Comparison of ENCODE assay signal across 8 cellular contexts in the genomic region with DNA sequence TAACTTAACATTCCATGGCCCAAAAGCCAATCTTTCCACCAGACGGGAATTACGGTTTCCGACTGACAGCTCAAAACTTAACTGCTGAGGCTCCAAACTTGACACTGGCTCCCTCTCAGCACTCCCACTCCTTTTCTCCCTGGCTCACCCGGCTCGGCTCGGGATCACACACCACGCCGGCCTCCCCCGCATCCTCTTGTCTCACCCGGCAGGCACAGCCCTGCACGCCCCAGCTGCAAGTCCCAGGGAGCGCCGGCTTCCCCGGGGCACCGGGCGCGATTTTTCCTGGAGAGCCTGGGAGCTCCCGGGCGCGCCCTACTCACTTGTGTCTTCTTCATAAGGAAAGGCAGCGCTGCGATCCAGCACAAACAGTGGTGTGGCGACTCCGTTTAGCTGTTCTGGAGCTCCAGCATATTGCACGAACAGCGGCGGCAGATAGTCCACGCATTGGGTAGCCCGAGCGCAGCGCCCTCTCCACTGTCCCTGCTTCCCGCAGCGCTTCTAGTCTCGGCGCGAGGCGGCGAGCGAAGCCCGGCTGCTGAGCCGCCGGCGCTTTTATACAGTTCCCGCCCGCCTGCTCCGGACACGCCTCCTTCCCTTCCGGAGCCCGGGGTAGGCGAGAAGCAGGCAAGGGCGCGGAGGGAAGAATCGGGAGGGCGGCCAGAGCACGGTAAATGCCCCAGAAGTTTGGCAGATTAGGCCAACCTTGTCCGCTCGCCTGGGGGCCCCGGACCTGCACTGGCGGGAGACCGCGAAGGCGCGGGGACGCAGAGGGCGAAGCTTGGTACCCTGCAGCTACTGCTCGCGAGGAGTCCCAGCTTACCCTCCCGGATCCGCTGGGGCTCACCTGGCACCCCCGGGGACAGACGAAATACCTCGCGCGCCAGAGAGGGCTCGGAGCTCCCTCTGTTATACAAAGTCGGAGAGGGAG. TPM values are rescaled to one million over a fixed set of nuclear protein-coding genes. Genes with fewer than 3 reads are reported as not detected.
DNase-seq lines count a peak whose midpoint lies in the region; ATAC-seq, FAIRE-seq and TF ChIP-seq lines count a peak whose summit lies in the region.

A gene with protein sequence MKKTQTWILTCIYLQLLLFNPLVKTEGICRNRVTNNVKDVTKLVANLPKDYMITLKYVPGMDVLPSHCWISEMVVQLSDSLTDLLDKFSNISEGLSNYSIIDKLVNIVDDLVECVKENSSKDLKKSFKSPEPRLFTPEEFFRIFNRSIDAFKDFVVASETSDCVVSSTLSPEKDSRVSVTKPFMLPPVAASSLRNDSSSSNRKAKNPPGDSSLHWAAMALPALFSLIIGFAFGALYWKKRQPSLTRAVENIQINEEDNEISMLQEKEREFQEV (minus strand): TSS at position 531 of the 931 bp plus-strand sequence. CDS start 193 bp downstream, at position 338.

- H2BK15ac ChIP-seq in IMR-90 (ENCODE audit: low read depth, low read length) = peak within 1 kb of the TSS; percentile 40; the same call in 2 of the 3 replicates

- POLR2A ChIA-PET in IMR-90 (lab: Charles Lee; ENCODE audit: unreplicated experiment) = interaction anchor here (0.5 to 0.6 kb wide), 3 partner anchors 54 to 391 kb away, joined by 3 to 4 read pairs (median 3); no protein-coding TSS in a partner anchor
- POLR2A ChIA-PET in CD8-positive, alpha-beta memory T cell (lab: Charles Lee) = no interaction called here

- peak within 1 kb of the TSS; percentile 26 for H4K5ac ChIP-seq in IMR-90 (ENCODE audit: low read depth, low read length)

- H3K36me3 ChIP-seq in IMR-90 (ENCODE audit: control insufficient read depth, insufficient read depth, low read length) (no peaks in the 10 kb centered on the region), hepatocyte (replicated peaks; ENCODE audit: insufficient read depth, low read depth) (no peaks in the 10 kb centered on the region), psoas muscle (ENCODE audit: insufficient read depth in 1 of 2, low read depth in 1 of 2) (no peaks in the 10 kb centered on the region)
- no peaks in the 10 kb centered on the region for H3K36me3 ChIP-seq in CD8-positive, alpha-beta memory T cell (ENCODE audit: insufficient read depth, low read length)

- 0 out of 2 replicates have a peak within 1 kb of the TSS, but pooled peaks have one; percentile 33 for H2BK20ac ChIP-seq in IMR-90 (ENCODE audit: low read depth, low read length)

- peak within 1 kb of the TSS; percentile 81 to 95 (median 87) for H3K27ac Mint-ChIP-seq in brain
- H3K27ac Mint-ChIP-seq in CD8-positive, alpha-beta memory T cell = no peak within 1 kb of the TSS

- H3K4me3 ChIP-seq in IMR-90 (ENCODE audit: insufficient read depth, low read depth, low read length) (peak within 1 kb of the TSS; percentile 52), hepatocyte (peak within 1 kb of the TSS; percentile 87), psoas muscle (peak within 1 kb of the TSS; percentile 87)
- no peak within 1 kb of the TSS for H3K4me3 ChIP-seq in CD8-positive, alpha-beta memory T cell (ENCODE audit: low read length)

- H3K9me2 ChIP-seq in hepatocyte (replicated peaks; ENCODE audit: insufficient read depth) = no peaks in the 10 kb centered on the region

- peak within 1 kb of the TSS; percentile 19 for H3K18ac ChIP-seq in IMR-90 (ENCODE audit: low read depth, low read length)

- peak within 1 kb of the TSS; percentile 43; the same call in 1 of the 2 replicates for H2AK5ac ChIP-seq in IMR-90 (ENCODE audit: low read depth, low read length)

- H3K9me1 ChIP-seq in IMR-90 (ENCODE audit: insufficient read depth, low read length) = no peaks in the 10 kb centered on the region

- peak within 1 kb of the TSS; percentile 91 to 98 (median 92) for H3K4me3 Mint-ChIP-seq in brain
- peak within 1 kb of the TSS in 2 of 7 donors; percentile 33 to 41 for H3K4me3 Mint-ChIP-seq in CD8-positive, alpha-beta memory T cell

- H2BK120ac ChIP-seq in IMR-90 (ENCODE audit: low read depth, low read length) = peak within 1 kb of the TSS; percentile 78

- H3K27ac ChIP-seq in IMR-90 (ENCODE audit: insufficient read depth, low read length) (peak within 1 kb of the TSS; percentile 75), hepatocyte (peak within 1 kb of the TSS; percentile 64), psoas muscle (peak within 1 kb of the TSS; percentile 72)
- no peak within 1 kb of the TSS for H3K27ac ChIP-seq in CD8-positive, alpha-beta memory T cell (ENCODE audit: low read depth, low read length)

- H3K14ac ChIP-seq in IMR-90 (replicated peaks; ENCODE audit: low read depth, low read length) = peak within 1 kb of the TSS; percentile 93

- H2AK9ac ChIP-seq in IMR-90 (replicated peaks; ENCODE audit: low read depth, low read length, poor library complexity) = peak within 1 kb of the TSS; percentile 84

- H3K4me2 ChIP-seq in IMR-90 (ENCODE audit: low read depth, low read length) (peak within 1 kb of the TSS; percentile 97), hepatocyte (peak within 1 kb of the TSS; percentile 87)

- no peaks in the 10 kb centered on the region for H3K27me3 ChIP-seq in IMR-90 (ENCODE audit: control insufficient read depth, insufficient read depth, low read length)
- no peaks in the 10 kb centered on the region for H3K27me3 ChIP-seq in hepatocyte
- H3K27me3 ChIP-seq in psoas muscle (ENCODE audit: insufficient read depth in 3 of 3, low read length in 2 of 3) = no peaks in the 10 kb centered on the region
- no peaks in the 10 kb centered on the region for H3K27me3 ChIP-seq in CD8-positive, alpha-beta memory T cell (ENCODE audit: insufficient read depth, low read length, poor library complexity, severe bottlenecking)

- peaks cover 19% of the 10 kb centered on the region for H4K20me1 ChIP-seq in IMR-90 (ENCODE audit: insufficient read depth, low read length)
- H4K20me1 ChIP-seq in hepatocyte (ENCODE audit: insufficient read depth, poor library complexity, severe bottlenecking) = no peaks in the 10 kb centered on the region

- peaks cover 0 to 6% (median 3%) of the 10 kb centered on the region in 5 experiments for H3K9me3 Mint-ChIP-seq in brain
- peaks cover 0 to under 1% (median 0%) of the 10 kb centered on the region in 5 donors for H3K9me3 Mint-ChIP-seq in CD8-positive, alpha-beta memory T cell

- H2AFZ ChIP-seq in IMR-90 (replicated peaks; ENCODE audit: low read length, poor library complexity) = peak within 1 kb of the TSS; percentile 81
- peak within 1 kb of the TSS; percentile 85 for H2AFZ ChIP-seq in hepatocyte

- CTCF ChIA-PET in IMR-90 (lab: Yijun Ruan, JAX) = interaction anchor here (0.6 to 1.6 kb wide), 12 partner anchors 7 to 426 kb away, joined by 3 to 5 read pairs (median 3); no protein-coding TSS in a partner anchor
- CTCF ChIA-PET in CD8-positive, alpha-beta memory T cell (lab: Charles Lee) = no interaction called here

- ATAC-seq in GM21515 (IDR thresholded peaks at IDR 0.05; ENCODE audit: unreplicated experiment) = peak; percentile 60
- peak; percentile 91 for ATAC-seq in IMR-90 (ENCODE audit: low read depth)
- ATAC-seq in psoas muscle = peak; percentile 91 to 95 (median 94)

- H4K8ac ChIP-seq in IMR-90 (ENCODE audit: low read depth in 2 of 2, low read length in 2 of 2) = peak within 1 kb of the TSS; percentile 46 to 47

- DNase-seq in D721Med (ENCODE audit: insufficient read length, low spot score) (no peak), IMR-90 (peak; percentile 87), OCI-M1 (lab: John Stamatoyannopoulos, UW) (peak; percentile 60), hepatocyte (ENCODE audit: low spot score) (peak; percentile 92), psoas muscle (peak; percentile 82 to 88)
- DNase-seq in CD8-positive, alpha-beta memory T cell = no peak

- no peaks in the 10 kb centered on the region; the same call in 1 of the 2 replicates for H3K9me3 ChIP-seq in IMR-90 (ENCODE audit: control insufficient read depth, insufficient read depth, low read length)
- no peaks in the 10 kb centered on the region for H3K9me3 ChIP-seq in hepatocyte (ENCODE audit: low read depth)
- H3K9me3 ChIP-seq in psoas muscle = no peaks in the 10 kb centered on the region
- H3K9me3 ChIP-seq in CD8-positive, alpha-beta memory T cell (ENCODE audit: low read length) = no peaks in the 10 kb centered on the region

- peak within 1 kb of the TSS; percentile 28 for H2BK5ac ChIP-seq in IMR-90 (ENCODE audit: low read depth, low read length, poor library complexity, severe bottlenecking)

- H3K4me1 ChIP-seq in IMR-90 (ENCODE audit: control insufficient read depth, insufficient read depth, low read length) (no peaks in the 10 kb centered on the region), hepatocyte (ENCODE audit: insufficient read depth) (peaks cover 2% of the 10 kb centered on the region), psoas muscle (peaks cover 4% of the 10 kb centered on the region)
- H3K4me1 ChIP-seq in CD8-positive, alpha-beta memory T cell (ENCODE audit: insufficient read depth, low read length) = no peaks in the 10 kb centered on the region

- dilution Hi-C loops in IMR-90 (cut with HindIII; ENCODE audit: low sequenced_read_pairs, unreplicated experiment) = loop anchor here (25.0 kb wide), 1 partner anchor 407 kb away; no protein-coding TSS in a partner anchor

- peak within 1 kb of the TSS; percentile 70 for H3K56ac ChIP-seq in IMR-90 (ENCODE audit: extremely low read depth, insufficient read depth, low read length)

- H3K79me1 ChIP-seq in IMR-90 (ENCODE audit: low read depth in 1 of 2, low read length in 2 of 2) = peaks cover 0 to 23% of the 10 kb centered on the region in 2 experiments; a peak in 2 of 4 replicates

- H3K23ac ChIP-seq in IMR-90 (ENCODE audit: low read depth, low read length) = peak within 1 kb of the TSS; percentile 96

- in situ Hi-C loops in IMR-90 (cut with MboI; ENCODE audit: low sequenced_read_pairs) = loop anchor here (25.0 kb wide), 1 partner anchor 407 kb away; no protein-coding TSS in a partner anchor

- peak; percentile 57 for TF ChIP-seq RAD21 in IMR-90 (IDR thresholded peaks at IDR 0.05; ENCODE audit: low read length)

- FAIRE-seq in D721Med (lab: Jason Lieb, UNC) = no peak

- TF ChIP-seq POLR2A in IMR-90 (IDR thresholded peaks at IDR 0.05; ENCODE audit: low read depth, low read length) = peak; percentile 98

- peak within 1 kb of the TSS; percentile 81 for H3K4ac ChIP-seq in IMR-90 (ENCODE audit: low read depth, low read length)

- intact Hi-C loops in IMR-90 (cut with micrococcal nuclease) (loop anchor here (1.0 to 10.0 kb wide), 6 partner anchors 57 to 945 kb away; a partner anchor contains a TSS), psoas muscle (cut with DNase I) (loop anchor here (1.0 to 10.0 kb wide), 3 partner anchors 57 to 415 kb away; no protein-coding TSS in a partner anchor)

- 0% methylated on average over 31 of the region's 76 CpGs; no CpG with 5 or more reads in 1 of the 2 experiments for WGBS in IMR-90 (ENCODE audit: extremely low coverage in 2 of 2, insufficient read length in 1 of 2), 2 experiments
- under 1% methylated on average over 76 of the region's 76 CpGs for WGBS in hepatocyte (ENCODE audit: low lambda C conversion rate, missing lambda C conversion rate)
- WGBS in psoas muscle, 3 donors = 1% methylated on average over 74 to 76 of the region's 76 CpGs

- peak within 1 kb of the TSS; percentile 54; the same call in 1 of the 2 replicates for H4K91ac ChIP-seq in IMR-90 (ENCODE audit: insufficient read depth, low read depth, low read length)

- TF ChIP-seq CTCF in D721Med (IDR thresholded peaks at IDR 0.05; ENCODE audit: insufficient read depth, missing control alignments) = peak; percentile 39
- TF ChIP-seq CTCF in IMR-90 (conservative IDR thresholded peaks at IDR 0.05; ENCODE audit: low read depth, low read length) = peak; percentile 52
- TF ChIP-seq CTCF in brain (conservative IDR thresholded peaks at IDR 0.05) = peak in 1 of 2 experiments; percentile 28
- TF ChIP-seq CTCF in hepatocyte (IDR thresholded peaks at IDR 0.05; ENCODE audit: poor library complexity) = peak; percentile 52
- peak; percentile 26 for TF ChIP-seq CTCF in psoas muscle (IDR thresholded peaks at IDR 0.05)

- peaks cover 5% of the 10 kb centered on the region for H3K36me3 Mint-ChIP-seq in brain
- no peaks in the 10 kb centered on the region for H3K36me3 Mint-ChIP-seq in CD8-positive, alpha-beta memory T cell

- H3K27me3 Mint-ChIP-seq in brain = peaks cover 17% of the 10 kb centered on the region
- peaks cover 23 to 35% of the 10 kb centered on the region in 2 donors for H3K27me3 Mint-ChIP-seq in CD8-positive, alpha-beta memory T cell

- peaks cover 43% of the 10 kb centered on the region for H3K4me1 Mint-ChIP-seq in brain
- H3K4me1 Mint-ChIP-seq in CD8-positive, alpha-beta memory T cell = peaks cover 0 to 13% (median 10%) of the 10 kb centered on the region in 3 donors

- H3K79me2 ChIP-seq in hepatocyte = peaks cover 32% of the 10 kb centered on the region

- H3K9ac ChIP-seq in IMR-90 (ENCODE audit: low read depth, low read length) = peak within 1 kb of the TSS; percentile 82

- BruUV-seq in IMR-90 (replicated peaks; lab: Mats Ljungman, UMichigan) = no TSS peak

RNA-seq across cellular contexts. Expression of the gene that starts here (rescaled TPM):
- total RNA-seq in IMR-90 (2012; rRNA removed) (87.5 and 117 TPM in 2 replicates), hepatocyte (28.6 and 30.4 TPM in 2 replicates), psoas muscle (10 to 100 TPM in 1 of 4 donors, 1 to 10 TPM in 3; 4.1 to 11.5 (median 8.1) TPM)
- polyA plus RNA-seq in IMR-90 (2012; rRNA removed) (11.1 and 14.5 TPM in 2 replicates), brain (ENCODE audit: insufficient read depth, low read depth, low replicate concordance) (21.0 TPM), hepatocyte (3.1 and 4.3 TPM in 2 replicates), psoas muscle (1 to 10 TPM; 1.5 to 3.1 (median 1.6) TPM)
- 5.2 and 8.9 TPM in 2 replicates for polyA plus RNA-seq in IMR-90 (2012; cell fraction: cytosol; rRNA removed)
- 1.7 and 8.7 TPM in 2 replicates for polyA plus RNA-seq in IMR-90 (2012; cell fraction: nucleus; rRNA removed; ENCODE audit: low replicate concordance)
- under 1 TPM; 0.33 to 0.49 TPM for total RNA-seq in CD8-positive, alpha-beta memory T cell
- not detected for polyA plus RNA-seq in CD8-positive, alpha-beta memory T cell

Comparison
In these comparisons a context has a peak if more than half of its experiments do, and no peak if none do; other contexts are left out.
1. DNase-seq: peak in IMR-90 (single experiment), OCI-M1 (single experiment), hepatocyte (single experiment) and psoas muscle (2 of 2); none in D721Med (single experiment) and CD8-positive, alpha-beta memory T cell (0 of 5).
2. H3K27ac Mint-ChIP-seq: peak in brain (5 of 5); none in CD8-positive, alpha-beta memory T cell (0 of 8).
3. Peak in every context shown above with its lines, with median percentiles within 50 percentile points of each other: ATAC-seq.